ENCODE assay signal across 29 cellular contexts in the genomic region with DNA sequence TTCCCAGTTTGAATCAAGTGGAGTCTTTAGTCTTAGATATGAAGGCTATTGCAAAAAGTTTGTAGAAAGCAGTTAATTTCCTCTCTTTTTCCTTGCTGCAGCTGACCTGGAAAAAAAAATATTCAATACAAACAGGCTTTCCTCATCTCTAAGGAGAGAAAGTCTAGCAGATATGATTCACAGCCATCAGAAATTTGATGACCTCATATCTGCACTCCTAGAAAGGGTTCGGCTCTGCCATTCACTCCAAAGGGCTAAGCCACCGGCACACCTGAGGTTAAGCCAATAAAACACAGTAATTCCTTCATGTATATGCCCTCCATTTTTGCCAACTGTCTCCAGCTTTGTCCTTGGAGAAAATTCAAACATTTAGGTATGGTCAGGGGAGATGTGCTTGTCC. TPM values are rescaled to one million over a fixed set of nuclear protein-coding genes. Genes with fewer than 3 reads are reported as not detected.
"Had no signal": no experiment of that assay in that cellular context is flagged by ENCODE, and none has a peak within 500 bp of the region (broad histone marks: within the 10 kb centered on the region; RNA-seq: fewer than 3 reads in every experiment).

No MANE protein-coding gene starts in this region.

- H3K27me3 Mint-ChIP-seq: stimulated activated memory B cell treated with anti-CD40 and anti-IgM and Interleukin-4, amounts not matched to agents 10 μg/mL and 1 μg/mL and 100 μg/mL, for 72 hours had no signal

- H3K36me3 ChIP-seq: gastroesophageal sphincter, heart left ventricle, prostate gland, right atrium auricular region, spleen, tibial artery had no signal

- DNase-seq: dorsolateral prefrontal cortex; effector CD4-positive, alpha-beta T cell; foreskin fibroblast; heart left ventricle; kidney; mesenchymal stem cell; mucosa of descending colon; naive thymus-derived CD4-positive, alpha-beta T cell; nephron progenitor cell; nucleus accumbens; spleen; stimulated activated CD4-positive, alpha-beta T cell treated with anti-CD3 and anti-CD28 coated beads, Interleukin-4, amount 100 ng/mL, for 4 hours; stimulated activated naive CD8-positive, alpha-beta T cell treated with anti-CD3 and anti-CD28 coated beads, Interleukin-15, Interleukin-2, amounts not matched to agents 100 U/mL and 50 U/mL, for 24 hours; substantia nigra; testis; tibial artery had no signal

- H3K4me3 ChIP-seq: gastroesophageal sphincter, heart left ventricle, hepatocyte, mucosa of descending colon, prostate gland, right atrium auricular region, skin epidermis, spleen, testis, tibial artery had no signal

- H3K27me3 ChIP-seq: heart left ventricle, hepatocyte, right atrium auricular region, spleen, testis had no signal

- H3K4me1 ChIP-seq: gastroesophageal sphincter, prostate gland, right atrium auricular region, testis, tibial artery had no signal

- ATAC-seq: esophagus mucosa; gastroesophageal sphincter; left lobe of liver; mucosa of descending colon; naive thymus-derived CD4-positive, alpha-beta T cell; stimulated activated memory B cell treated with anti-CD40 and anti-IgM and Interleukin-4, amounts not matched to agents 10 μg/mL and 1 μg/mL and 100 μg/mL, for 72 hours; stimulated activated naive CD8-positive, alpha-beta T cell treated with anti-CD3 and anti-CD28 coated beads, Interleukin-15, Interleukin-2, amounts not matched to agents 100 U/mL and 50 U/mL, for 24 hours had no signal

- H3K9me3 Mint-ChIP-seq: type B pancreatic cell had no signal

- H3K36me3 Mint-ChIP-seq: mesothelial cell of epicardium, type B pancreatic cell had no signal

- H3K4me1 Mint-ChIP-seq: nephron progenitor cell had no signal

- H3K27ac Mint-ChIP-seq: mesothelial cell of epicardium; nephron progenitor cell; stimulated activated memory B cell treated with anti-CD40 and anti-IgM and Interleukin-4, amounts not matched to agents 10 μg/mL and 1 μg/mL and 100 μg/mL, for 72 hours; type B pancreatic cell had no signal

- H3K27ac ChIP-seq: epithelial cell of prostate, gastroesophageal sphincter, heart left ventricle, hepatocyte, prostate gland, right atrium auricular region, skin epidermis, spleen, testis, tibial artery had no signal

- H3K9me3 ChIP-seq: mucosa of descending colon, prostate gland, testis had no signal

- H3K4me3 Mint-ChIP-seq: mesothelial cell of epicardium; naive thymus-derived CD4-positive, alpha-beta T cell; nephron progenitor cell; stimulated activated memory B cell treated with anti-CD40 and anti-IgM and Interleukin-4, amounts not matched to agents 10 μg/mL and 1 μg/mL and 100 μg/mL, for 72 hours; type B pancreatic cell had no signal

RNA-seq across cellular contexts. Expression of gene LY86, which starts 18.8 kb away (rescaled TPM):
- total RNA-seq: lung microvascular endothelial cell, mesothelial cell of epicardium, osteocyte had no signal
